ENCODE assay signal across 31 cellular contexts in genomic region chrX:154468217-154468616, GRCh38.
"Had no signal": no experiment of that assay in that cellular context is flagged by ENCODE, and none has a peak within 500 bp of the region (broad histone marks: within the 10 kb centered on the region; RNA-seq: fewer than 3 reads in every experiment).

No MANE protein-coding gene starts in this region.

- H3K4me1 ChIP-seq: adrenal gland, ascending aorta, breast epithelium had no signal

- H3K27me3 ChIP-seq: adrenal gland, ascending aorta, brain microvascular endothelial cell, cardiac muscle cell had no signal

- H3K36me3 ChIP-seq: breast epithelium, cardiac muscle cell had no signal

- ATAC-seq: activated naive CD4-positive, alpha-beta T cell treated with anti-CD3 and anti-CD28 coated beads, Interleukin-2, amount 50 U/mL, for 72 hours; activated naive CD8-positive, alpha-beta T cell treated with anti-CD3 and anti-CD28 coated beads, Interleukin-2, amount 50 U/mL, for 24 hours; activated T-cell treated with anti-CD3 and anti-CD28 coated beads, Interleukin-2, amount 50 U/mL, for 4 hours; activated T-cell treated with anti-CD3 and anti-CD28 coated beads, Interleukin-2, amount 50 U/mL, for 72 hours; activated T-helper 17 cell treated with anti-CD3 and anti-CD28 coated beads, Interleukin-2, amount 50 U/mL, for 72 hours had no signal

- H3K27ac ChIP-seq: adrenal gland, ascending aorta, brain microvascular endothelial cell, breast epithelium, cardiac muscle cell had no signal

- H3K9me3 ChIP-seq: adrenal gland, ascending aorta had no signal

- DNase-seq: activated effector memory CD4-positive, alpha-beta T cell treated with anti-CD3 and anti-CD28 coated beads, Interleukin-2, amount 50 U/mL, for 16 hours; activated effector memory CD4-positive, alpha-beta T cell treated with Interleukin-2 at 50 U/mL for 16 hours; activated gamma-delta T cell; activated gamma-delta T cell treated with Interleukin-2 at 50 U/mL for 16 hours; activated naive CD4-positive, alpha-beta T cell; activated naive CD4-positive, alpha-beta T cell treated with anti-CD3 and anti-CD28 coated beads for 36 hours; activated naive CD4-positive, alpha-beta T cell treated with anti-CD3 and anti-CD28 coated beads, Interleukin-2, amount 10 ng/mL, durations not matched to agents 7 days and 5 days; activated naive CD4-positive, alpha-beta T cell treated with anti-CD3 and anti-CD28 coated beads, Interleukin-2, amount 50 U/mL, for 16 hours; activated naive CD4-positive, alpha-beta T cell treated with Interleukin-2 at 50 U/mL for 16 hours; activated naive CD8-positive, alpha-beta T cell treated with anti-CD3 and anti-CD28 coated beads for 36 hours; activated naive CD8-positive, alpha-beta T cell treated with anti-CD3 and anti-CD28 coated beads, Interleukin-2, amount 10 ng/mL, durations not matched to agents 7 days and 5 days; activated naive CD8-positive, alpha-beta T cell treated with anti-CD3 and anti-CD28 coated beads, Interleukin-2, amount 50 U/mL, for 24 hours; activated T-cell treated with anti-CD3 and anti-CD28 coated beads, Interleukin-2, amount 50 U/mL, for 1 hour; activated T-cell treated with anti-CD3 and anti-CD28 coated beads, Interleukin-2, amount 50 U/mL, for 24 hours; activated T-cell treated with anti-CD3 and anti-CD28 coated beads, Interleukin-2, amount 50 U/mL, for 4 hours; activated T-cell treated with anti-CD3 and anti-CD28 coated beads, Interleukin-2, amount 50 U/mL, for 48 hours; activated T-cell treated with anti-CD3 and anti-CD28 coated beads, Interleukin-2, amount 50 U/mL, for 72 hours; adrenal gland; amniotic stem cell; amygdala; anterior cingulate cortex; aorta; brain microvascular endothelial cell; caudate nucleus; central memory CD4-positive, alpha-beta T cell; cerebellar nuclear complex had no signal

- H3K4me3 ChIP-seq: adrenal gland, ascending aorta, breast epithelium, cardiac muscle cell had no signal
